20 cellular contexts compared by ENCODE assay signal in genomic region chr9:25936031-25936430, GRCh38.
DNase-seq lines count a peak whose midpoint lies in the region; ATAC-seq and TF ChIP-seq lines count a peak whose summit lies in the region.
"Had no signal": no experiment of that assay in that cellular context is flagged by ENCODE, and none has a peak within 500 bp of the region (broad histone marks: within the 10 kb centered on the region; RNA-seq: fewer than 3 reads in every experiment).

No MANE protein-coding gene starts in this region.

- no peak overlapping the region for H2BK12ac ChIP-seq in H9 (ENCODE audit: insufficient read length, low read depth, low read length)

- H3K4ac ChIP-seq in H9 (ENCODE audit: low read depth, low read length), result no peak overlapping the region

- H3K9me3 Mint-ChIP-seq in osteocyte (ENCODE audit: unreplicated experiment) (peaks cover 4% of the 10 kb centered on the region), H9 (peaks cover 8 to 17% of the 10 kb centered on the region in 2 experiments)
- H3K9me3 Mint-ChIP-seq in activated T-cell treated with anti-CD3 and anti-CD28 coated beads, Interleukin-2, amount 50 U/mL, for 24 hours, result peaks cover 11% of the 10 kb centered on the region

- POLR2A ChIA-PET in SK-N-SH (lab: Yijun Ruan, JAX), result no interaction called here

- no peak overlapping the region for H3K56ac ChIP-seq in H9 (ENCODE audit: insufficient read length, low read depth, low read length)

- no peak for TF ChIP-seq EP300 in SK-N-SH (IDR thresholded peaks at IDR 0.05; ENCODE audit: borderline replicate concordance in 1 of 2, low read depth in 1 of 2, low read length in 1 of 2)

- DNase-seq in SK-N-SH (no peak), astrocyte of the hippocampus (ENCODE audit: low read depth, low spot score) (peak; percentile 17), osteocyte (ENCODE audit: extremely low spot score, unreplicated experiment) (no peak), hepatic stellate cell (ENCODE audit: low spot score) (no peak), H9 (no peak)
- no peak for DNase-seq in activated T-cell treated with anti-CD3 and anti-CD28 coated beads, Interleukin-2, amount 50 U/mL, for 24 hours
- DNase-seq: BE2C; C1 segment of cervical spinal cord; CD4-positive, CD25-positive, alpha-beta regulatory T cell; CD8-positive, alpha-beta memory T cell; COR-L47; DMS 273 treated with DMSO at 0.1 percent for 48 hours; DMS53; DND-41; HFFc6 had no signal

- H3K27ac Mint-ChIP-seq in osteocyte (ENCODE audit: unreplicated experiment) (peak overlapping the region; percentile 36), H9 (no peak overlapping the region)
- no peak overlapping the region for H3K27ac Mint-ChIP-seq in activated T-cell treated with anti-CD3 and anti-CD28 coated beads, Interleukin-2, amount 50 U/mL, for 24 hours
- H3K27ac Mint-ChIP-seq: CD4-positive, CD25-positive, alpha-beta regulatory T cell; CD8-positive, alpha-beta memory T cell; GM23338; HFFc6 had no signal

- no peak overlapping the region for H3T11ph ChIP-seq in H9 (ENCODE audit: low read length)

- H3K9ac ChIP-seq in SK-N-SH (no peak overlapping the region), H9 (ENCODE audit: extremely low read depth, insufficient read length, low read length) (no peak overlapping the region)

- H3K79me2 ChIP-seq in SK-N-SH (ENCODE audit: insufficient read depth) (no peaks in the 10 kb centered on the region), H9 (ENCODE audit: insufficient read depth, low read length) (no peaks in the 10 kb centered on the region)

- H3K18ac ChIP-seq in H9 (ENCODE audit: insufficient read length, low read depth, low read length), result no peak overlapping the region

- no peak overlapping the region for H2BK15ac ChIP-seq in H9 (ENCODE audit: low read depth, low read length)

- H3K4me3 Mint-ChIP-seq in osteocyte (ENCODE audit: unreplicated experiment) (no peak overlapping the region), H9 (no peak overlapping the region)
- no peak overlapping the region for H3K4me3 Mint-ChIP-seq in activated T-cell treated with anti-CD3 and anti-CD28 coated beads, Interleukin-2, amount 50 U/mL, for 24 hours
- H3K4me3 Mint-ChIP-seq: CD8-positive, alpha-beta memory T cell; GM23338; HFFc6 had no signal

- no peak overlapping the region for H4K5ac ChIP-seq in H9 (ENCODE audit: insufficient read length, low read depth, low read length)

- H4K8ac ChIP-seq in H9 (replicated peaks; ENCODE audit: insufficient read length, low read depth, low read length), result no peak overlapping the region

- H3K36me3 Mint-ChIP-seq in osteocyte (ENCODE audit: unreplicated experiment), result peaks cover 6% of the 10 kb centered on the region
- no peaks in the 10 kb centered on the region for H3K36me3 Mint-ChIP-seq in activated T-cell treated with anti-CD3 and anti-CD28 coated beads, Interleukin-2, amount 50 U/mL, for 24 hours (ENCODE audit: low read depth)
- peaks cover 5 to 21% (median 5%) of the 10 kb centered on the region in 3 experiments for H3K36me3 Mint-ChIP-seq in H9 (ENCODE audit: insufficient read depth in 1 of 3, low read depth in 3 of 3)
- H3K36me3 Mint-ChIP-seq: CD4-positive, CD25-positive, alpha-beta regulatory T cell; CD8-positive, alpha-beta memory T cell had no signal

- H3K4me3 ChIP-seq in SK-N-SH (ENCODE audit: low read depth in 2 of 2, low read length in 1 of 2), result no peak overlapping the region
- H3K4me3 ChIP-seq: A549, GM23338 had no signal

- TF ChIP-seq CTCF in SK-N-SH (IDR thresholded peaks at IDR 0.05) (no peak), osteocyte (IDR thresholded peaks at IDR 0.05) (no peak), H9 (conservative IDR thresholded peaks at IDR 0.05) (no peak)

- no peaks in the 10 kb centered on the region for H3K36me3 ChIP-seq in SK-N-SH (replicated peaks in 1 of 2; ENCODE audit: control insufficient read depth in 1 of 2, insufficient read depth in 2 of 2, low read length in 1 of 2)
- H3K36me3 ChIP-seq: BE2C had no signal

- no peak overlapping the region for H4K91ac ChIP-seq in H9 (ENCODE audit: insufficient read length, low read depth, low read length)

- H3F3A ChIP-seq in SK-N-SH (replicated peaks; ENCODE audit: insufficient read depth), result no peaks in the 10 kb centered on the region

- TF ChIP-seq RAD21 in SK-N-SH (IDR thresholded peaks at IDR 0.05; ENCODE audit: low read length), result no peak

- H3K4me1 Mint-ChIP-seq in osteocyte (ENCODE audit: unreplicated experiment) (peaks cover 19% of the 10 kb centered on the region), H9 (peaks cover 0 to 3% of the 10 kb centered on the region in 2 experiments; a peak in 1 of 4 replicates)
- H3K4me1 Mint-ChIP-seq in activated T-cell treated with anti-CD3 and anti-CD28 coated beads, Interleukin-2, amount 50 U/mL, for 24 hours (ENCODE audit: low read depth), result no peaks in the 10 kb centered on the region
- H3K4me1 Mint-ChIP-seq: CD4-positive, CD25-positive, alpha-beta regulatory T cell; CD8-positive, alpha-beta memory T cell; GM23338 had no signal

- H4K20me1 ChIP-seq in SK-N-SH (ENCODE audit: insufficient read depth) (no peaks in the 10 kb centered on the region), H9 (ENCODE audit: control insufficient read depth, insufficient read depth, insufficient read length) (no peaks in the 10 kb centered on the region)

- no peak overlapping the region for H3K4me2 ChIP-seq in SK-N-SH
- no peak overlapping the region for H3K4me2 ChIP-seq in H9 (ENCODE audit: insufficient read depth, insufficient read length, low read length)
- H3K4me2 ChIP-seq: A549, GM23338 had no signal

- H2BK20ac ChIP-seq in H9 (ENCODE audit: low read depth, low read length, poor library complexity, severe bottlenecking), result no peak overlapping the region

- H3K9me3 ChIP-seq in SK-N-SH (no peaks in the 10 kb centered on the region), H9 (ENCODE audit: control insufficient read depth, low read depth, low read length) (no peaks in the 10 kb centered on the region)
- H3K9me3 ChIP-seq: A549, BE2C had no signal

- CTCF ChIA-PET in SK-N-SH (lab: Yijun Ruan, JAX), result no interaction called here

- H2BK120ac ChIP-seq in H9 (ENCODE audit: low read depth, low read length, poor library complexity, severe bottlenecking), result no peak overlapping the region

- no peak overlapping the region for H2AK5ac ChIP-seq in H9 (ENCODE audit: insufficient read length, low read length)

- H3K27ac ChIP-seq in SK-N-SH (ENCODE audit: low read depth in 2 of 2, low read length in 1 of 2), result no peak overlapping the region
- H3K27ac ChIP-seq in H9 (ENCODE audit: insufficient read length, low read depth, low read length), result no peak overlapping the region
- H3K27ac ChIP-seq: 22Rv1, A549 had no signal

- no peaks in the 10 kb centered on the region for H3K27me3 ChIP-seq in SK-N-SH (ENCODE audit: insufficient read depth)
- H3K27me3 ChIP-seq in H9 (ENCODE audit: insufficient read depth, low read length), result no peaks in the 10 kb centered on the region
- H3K27me3 ChIP-seq: BE2C had no signal

- 37% methylated on average over 1 of the region's 1 CpG for WGBS in SK-N-SH (ENCODE audit: low lambda C conversion rate)
- WGBS in H9 (ENCODE audit: extremely low coverage, insufficient read length, low lambda C conversion rate), result no CpG with 5 or more reads among the region's 1 CpG

- H3K23me2 ChIP-seq in H9 (ENCODE audit: insufficient read length, low read depth, low read length, poor library complexity, severe bottlenecking), result no peaks in the 10 kb centered on the region

- H2BK5ac ChIP-seq in H9 (ENCODE audit: insufficient read length, low read length), result no peak overlapping the region

- H3K23ac ChIP-seq in H9 (ENCODE audit: insufficient read length, low read depth, low read length), result no peak overlapping the region

- no peaks in the 10 kb centered on the region for H3K9me2 ChIP-seq in SK-N-SH

- H3K14ac ChIP-seq in H9 (ENCODE audit: insufficient read depth, low read length), result no peak overlapping the region

- H2AFZ ChIP-seq in SK-N-SH (ENCODE audit: low read depth), result no peak overlapping the region
- H2AFZ ChIP-seq in H9 (ENCODE audit: low read length), result no peak overlapping the region
- H2AFZ ChIP-seq: GM23338 had no signal

- ATAC-seq in SK-N-SH treated with all-trans-retinoic acid at 6 μM for 48 hours, result peak; percentile 30; the same call in 1 of the 3 replicates
- ATAC-seq: A549, GM23338, HCT116 had no signal

- H3K4me1 ChIP-seq in SK-N-SH (ENCODE audit: control insufficient read depth in 1 of 2, insufficient read depth in 2 of 2, low read depth in 1 of 2, low read length in 1 of 2) (no peaks in the 10 kb centered on the region; a peak in 1 of 4 replicates), H9 (ENCODE audit: insufficient read depth, low read length) (no peaks in the 10 kb centered on the region)
- H3K4me1 ChIP-seq: A549, BE2C had no signal

- no peaks in the 10 kb centered on the region for H3K79me1 ChIP-seq in H9 (ENCODE audit: insufficient read depth, low read depth, low read length, poor library complexity, severe bottlenecking)

- H3K27me3 Mint-ChIP-seq in osteocyte (ENCODE audit: unreplicated experiment), result peaks cover 4% of the 10 kb centered on the region
- H3K27me3 Mint-ChIP-seq in activated T-cell treated with anti-CD3 and anti-CD28 coated beads, Interleukin-2, amount 50 U/mL, for 24 hours, result no peaks in the 10 kb centered on the region
- H3K27me3 Mint-ChIP-seq in H9 (ENCODE audit: low read depth), result no peaks in the 10 kb centered on the region
- H3K27me3 Mint-ChIP-seq: CD4-positive, CD25-positive, alpha-beta regulatory T cell; CD8-positive, alpha-beta memory T cell had no signal

TF ChIP-seq in SK-N-SH treated with all-trans-retinoic acid at 6 μM for 48 hours, 23 proteins besides CTCF, POLR2A, EP300 and RAD21 (continues in another document):
- no peak for TF ChIP-seq CREB5 (CRISPR knock-in tag; IDR thresholded peaks at IDR 0.05; ENCODE audit: low read depth)

TF ChIP-seq in SK-N-SH, 30 proteins besides CTCF, POLR2A, EP300 and RAD21 (continues in another document):
- TF ChIP-seq CHD2 (IDR thresholded peaks at IDR 0.05; ENCODE audit: low read length, partially characterized antibody) (no peak), MAX (IDR thresholded peaks at IDR 0.05; ENCODE audit: low read depth) (no peak), RXRA (IDR thresholded peaks at IDR 0.05; ENCODE audit: borderline replicate concordance, low read depth) (no peak), MXI1 (IDR thresholded peaks at IDR 0.05; ENCODE audit: low read depth, low read length) (no peak)
